19 cellular contexts compared by ENCODE assay signal in the genomic region with DNA sequence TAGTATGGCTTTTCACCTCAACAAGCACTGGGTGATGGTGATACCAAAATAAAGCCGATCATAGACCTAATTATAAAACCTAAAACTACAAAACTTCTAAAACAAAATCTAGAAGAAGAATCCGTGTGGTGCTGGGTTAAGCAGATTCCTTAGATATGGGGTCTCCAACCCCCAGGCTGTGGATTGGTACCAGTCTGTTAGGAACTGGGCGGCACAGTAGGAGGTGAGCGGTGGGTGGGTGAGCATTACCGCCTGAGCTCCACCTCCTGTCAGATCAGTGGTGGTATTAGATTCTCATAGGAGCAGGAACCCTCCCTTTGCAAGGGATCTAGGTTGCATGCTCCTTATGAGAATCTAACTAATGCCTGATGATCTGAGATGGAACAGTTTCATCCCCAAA. TPM values are rescaled to one million over a fixed set of nuclear protein-coding genes. Genes with fewer than 3 reads are reported as not detected.
A peak's percentile ranks its signal among the peaks of the same experiment; 100 is the strongest.
DNase-seq lines count a peak whose midpoint lies in the region; ATAC-seq and TF ChIP-seq lines count a peak whose summit lies in the region.
"Had no signal": no experiment of that assay in that cellular context is flagged by ENCODE, and none has a peak within 500 bp of the region (broad histone marks: within the 10 kb centered on the region; RNA-seq: fewer than 3 reads in every experiment).

No MANE protein-coding gene starts in this region.

- H3K27me3 ChIP-seq in cardiac muscle cell, result no peaks in the 10 kb centered on the region
- no peaks in the 10 kb centered on the region for H3K27me3 ChIP-seq in Karpas-422 (ENCODE audit: low read length)
- H3K27me3 ChIP-seq in gastrocnemius medialis, result no peaks in the 10 kb centered on the region

- H3K4me3 Mint-ChIP-seq in stimulated activated memory B cell treated with anti-CD40 and anti-IgM and Interleukin-4, amounts not matched to agents 10 μg/mL and 1 μg/mL and 100 μg/mL, for 72 hours, result no peak overlapping the region
- H3K4me3 Mint-ChIP-seq: CD4-positive, alpha-beta memory T cell; GM23338; H9; HFFc6 had no signal

- H3K36me3 Mint-ChIP-seq in stimulated activated memory B cell treated with anti-CD40 and anti-IgM and Interleukin-4, amounts not matched to agents 10 μg/mL and 1 μg/mL and 100 μg/mL, for 72 hours, result peaks cover 51% of the 10 kb centered on the region

- H3K79me2 ChIP-seq in Karpas-422 (ENCODE audit: low read length) (peaks cover 63% of the 10 kb centered on the region), OCI-LY7 (ENCODE audit: insufficient read depth, low read depth, low read length) (peaks cover 9% of the 10 kb centered on the region; the same call in 1 of the 2 replicates)

- no peaks in the 10 kb centered on the region for H3K27me3 Mint-ChIP-seq in stimulated activated memory B cell treated with anti-CD40 and anti-IgM and Interleukin-4, amounts not matched to agents 10 μg/mL and 1 μg/mL and 100 μg/mL, for 72 hours
- H3K27me3 Mint-ChIP-seq: CD4-positive, alpha-beta memory T cell had no signal

- H3K36me3 ChIP-seq in cardiac muscle cell (no peaks in the 10 kb centered on the region), Karpas-422 (ENCODE audit: insufficient read depth, low read length) (peaks cover 31% of the 10 kb centered on the region), OCI-LY7 (ENCODE audit: insufficient read depth, low read length) (peaks cover 80% of the 10 kb centered on the region), gastrocnemius medialis (no peaks in the 10 kb centered on the region)

- POLR2A ChIA-PET in OCI-LY7 (lab: Charles Lee), result no interaction called here

- peaks cover 29% of the 10 kb centered on the region for H3K4me1 ChIP-seq in cardiac muscle cell (ENCODE audit: low read depth)
- H3K4me1 ChIP-seq in Karpas-422 (ENCODE audit: low read length), result peaks cover 66% of the 10 kb centered on the region
- H3K4me1 ChIP-seq in OCI-LY7 (ENCODE audit: insufficient read depth, low read length, poor library complexity, severe bottlenecking), result peaks cover 64% of the 10 kb centered on the region
- peaks cover 14 to 21% of the 10 kb centered on the region in 2 donors for H3K4me1 ChIP-seq in gastrocnemius medialis

- TF ChIP-seq CTCF in cardiac muscle cell (IDR thresholded peaks at IDR 0.05; ENCODE audit: low read depth, low read length) (no peak), OCI-LY7 (conservative IDR thresholded peaks at IDR 0.05; ENCODE audit: low read length) (no peak), gastrocnemius medialis (IDR thresholded peaks at IDR 0.05 in 4 of 5, conservative IDR thresholded peaks at IDR 0.05 in 1 of 5) (no peak)

- no peaks in the 10 kb centered on the region for H4K20me1 ChIP-seq in Karpas-422 (ENCODE audit: insufficient read depth, low read depth, low read length)
- H4K20me1 ChIP-seq in OCI-LY7 (ENCODE audit: insufficient read depth, low read length), result no peaks in the 10 kb centered on the region

- CTCF ChIA-PET in OCI-LY7 (lab: Charles Lee; ENCODE audit: unreplicated experiment), result no interaction called here

- ATAC-seq in left cardiac atrium (no peak), HG03095 (IDR thresholded peaks at IDR 0.05; ENCODE audit: unreplicated experiment) (no peak), gastrocnemius medialis (no peak)
- no peak for ATAC-seq in stimulated activated memory B cell treated with anti-CD40 and anti-IgM and Interleukin-4, amounts not matched to agents 10 μg/mL and 1 μg/mL and 100 μg/mL, for 72 hours
- ATAC-seq: GM12878, GM23338, HCT116 had no signal

- H3K27ac ChIP-seq in cardiac muscle cell, result peak overlapping the region; percentile 81
- peak overlapping the region; percentile 83 for H3K27ac ChIP-seq in Karpas-422 (ENCODE audit: low read length)
- H3K27ac ChIP-seq in OCI-LY7 (ENCODE audit: low read depth, low read length, poor library complexity, severe bottlenecking), result no peak overlapping the region
- no peak overlapping the region for H3K27ac ChIP-seq in gastrocnemius medialis

- H3K4me3 ChIP-seq in cardiac muscle cell (no peak overlapping the region), Karpas-422 (ENCODE audit: low read length) (no peak overlapping the region), OCI-LY7 (ENCODE audit: low read depth, low read length, poor library complexity, severe bottlenecking) (no peak overlapping the region), gastrocnemius medialis (no peak overlapping the region)
- H3K4me3 ChIP-seq: GM12878, GM23338 had no signal

- H3K4me1 Mint-ChIP-seq in stimulated activated memory B cell treated with anti-CD40 and anti-IgM and Interleukin-4, amounts not matched to agents 10 μg/mL and 1 μg/mL and 100 μg/mL, for 72 hours, result peaks cover 15% of the 10 kb centered on the region
- H3K4me1 Mint-ChIP-seq: GM23338, H9 had no signal

- no peak overlapping the region for H2AFZ ChIP-seq in Karpas-422 (ENCODE audit: low read length)
- H2AFZ ChIP-seq in OCI-LY7 (ENCODE audit: low read length), result no peak overlapping the region
- H2AFZ ChIP-seq: GM23338 had no signal

- in situ Hi-C loops in gastrocnemius medialis (cut with MboI; ENCODE audit: low sequenced_read_pairs in 4 of 4), result no loop called here

- no peaks in the 10 kb centered on the region for H3K9me3 Mint-ChIP-seq in stimulated activated memory B cell treated with anti-CD40 and anti-IgM and Interleukin-4, amounts not matched to agents 10 μg/mL and 1 μg/mL and 100 μg/mL, for 72 hours
- H3K9me3 Mint-ChIP-seq: CD4-positive, alpha-beta memory T cell; GM23338; H9; HFFc6 had no signal

- no peak overlapping the region for H3K9ac ChIP-seq in Karpas-422 (ENCODE audit: low read length)

- intact Hi-C loops in left cardiac atrium (cut with DNase I), result loop anchor here in 1 of 2 donors (10.0 kb wide), 1 partner anchor 82 kb away; no protein-coding TSS in a partner anchor
- intact Hi-C loops in OCI-LY7 (cut with micrococcal nuclease; ENCODE audit: unreplicated experiment), result no loop called here
- intact Hi-C loops in gastrocnemius medialis (cut with DNase I; ENCODE audit: low total_unique reads), result no loop called here

- no peak for TF ChIP-seq POLR2A in gastrocnemius medialis (IDR thresholded peaks at IDR 0.05)

- H3K9me3 ChIP-seq in cardiac muscle cell (ENCODE audit: low read depth) (no peaks in the 10 kb centered on the region), Karpas-422 (ENCODE audit: low read length) (no peaks in the 10 kb centered on the region), OCI-LY7 (ENCODE audit: low read length) (no peaks in the 10 kb centered on the region), gastrocnemius medialis (no peaks in the 10 kb centered on the region)

- BruUV-seq in OCI-LY7 (replicated peaks; lab: Mats Ljungman, UMichigan), result no TSS peak

- H3K9me2 ChIP-seq in Karpas-422 (replicated peaks; ENCODE audit: insufficient read depth, low read length), result no peaks in the 10 kb centered on the region
- no peaks in the 10 kb centered on the region for H3K9me2 ChIP-seq in OCI-LY7 (ENCODE audit: insufficient read depth, low read length)

- H3K27ac Mint-ChIP-seq in stimulated activated memory B cell treated with anti-CD40 and anti-IgM and Interleukin-4, amounts not matched to agents 10 μg/mL and 1 μg/mL and 100 μg/mL, for 72 hours, result peak overlapping the region; percentile 35
- H3K27ac Mint-ChIP-seq: CD4-positive, alpha-beta memory T cell; GM23338; H9; HFFc6 had no signal

- H3K4me2 ChIP-seq in Karpas-422 (ENCODE audit: low read depth, low read length, poor library complexity, severe bottlenecking), result no peak overlapping the region
- peak overlapping the region; percentile 10; the same call in 1 of the 2 replicates for H3K4me2 ChIP-seq in OCI-LY7 (ENCODE audit: low read length)
- H3K4me2 ChIP-seq: GM23338 had no signal

- DNase-seq in cardiac muscle cell (ENCODE audit: low read depth in 1 of 2, low spot score in 1 of 2) (no peak), left cardiac atrium (no peak), Karpas-422 (no peak), OCI-LY7 (ENCODE audit: low spot score) (no peak), gastrocnemius medialis (no peak)
- DNase-seq: C1 segment of cervical spinal cord; Calu3; CD4-positive, alpha-beta memory T cell; COR-L47; DMS79; EL; GDM1; H9; HFFc6 had no signal

RNA-seq across cellular contexts. Expression of a gene that starts 33.2 kb away (rescaled TPM):
- total RNA-seq in cardiac muscle cell (56.7 and 58.1 TPM in 2 replicates), left cardiac atrium (10 to 100 TPM; 46.0 to 50.1 TPM), OCI-LY7 (2022) (70.9 and 74.6 TPM in 2 replicates), gastrocnemius medialis (10 to 100 TPM; 33.2 to 74.9 (median 62.3) TPM)
- polyA plus RNA-seq in cardiac muscle cell, result 64.1 and 76.2 TPM in 2 replicates
- total RNA-seq in Karpas-422 (2014; rRNA removed; shearing (Covaris generic); ENCODE audit: low replicate concordance), result 87.4 and 120 TPM in 2 replicates
- total RNA-seq in OCI-LY7 (2014; rRNA removed; shearing (Covaris generic)), result 54.1 and 62.6 TPM in 2 replicates

RNA-seq across cellular contexts. Expression of a gene that starts 33.4 kb away (rescaled TPM):
- total RNA-seq in cardiac muscle cell (6.3 and 6.9 TPM in 2 replicates), left cardiac atrium (10 to 100 TPM in 1 of 2 donors, 1 to 10 TPM in 1; 8.5 to 12.4 TPM), OCI-LY7 (2022) (15.5 and 17.9 TPM in 2 replicates), gastrocnemius medialis (10 to 100 TPM in 1 of 4 donors, 1 to 10 TPM in 3; 6.7 to 13.2 (median 9.5) TPM)
- 14.3 and 18.8 TPM in 2 replicates for polyA plus RNA-seq in cardiac muscle cell
- total RNA-seq in Karpas-422 (2014; rRNA removed; shearing (Covaris generic); ENCODE audit: low replicate concordance), result 9.2 and 24.9 TPM in 2 replicates
- 11.7 and 14.1 TPM in 2 replicates for total RNA-seq in OCI-LY7 (2014; rRNA removed; shearing (Covaris generic))

Comparison
In these comparisons a context has a peak if more than half of its experiments do, and no peak if none do; other contexts are left out.
1. H3K27ac ChIP-seq: peak in cardiac muscle cell (single experiment) and Karpas-422 (single experiment); none in OCI-LY7 (single experiment) and gastrocnemius medialis (0 of 4).